Comparison of ENCODE assay signal across 27 cellular contexts in the genomic region with DNA sequence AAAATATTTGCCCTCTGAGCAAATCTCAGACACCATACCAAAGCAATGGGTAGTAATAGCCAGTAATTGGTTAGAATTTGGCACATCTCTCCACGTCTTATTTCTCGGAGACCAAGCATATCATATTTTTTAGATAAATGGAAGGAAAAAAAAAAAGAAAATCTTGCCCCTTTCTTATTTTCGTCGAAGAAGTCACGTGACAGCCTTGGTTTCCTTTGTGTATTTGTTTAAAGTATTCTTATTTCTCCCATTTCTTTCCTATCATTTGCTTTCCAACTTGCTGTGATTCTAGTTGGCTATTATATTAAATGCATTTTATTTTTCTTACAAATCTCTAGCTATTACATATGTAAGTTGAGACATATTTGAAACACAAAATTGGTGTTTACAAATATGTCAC.
"Had no signal": no experiment of that assay in that cellular context is flagged by ENCODE, and none has a peak within 500 bp of the region (broad histone marks: within the 10 kb centered on the region; RNA-seq: fewer than 3 reads in every experiment).

No MANE protein-coding gene starts in this region.

- H3K27me3 ChIP-seq: stomach, suprapubic skin, testis, thyroid gland, tibial artery, tibial nerve, transverse colon, upper lobe of left lung, upper lobe of right lung, uterus, vagina had no signal

- H3K36me3 ChIP-seq: stomach, suprapubic skin, thoracic aorta, thyroid gland, tibial artery, tibial nerve, transverse colon, upper lobe of left lung, upper lobe of right lung, uterus, vagina had no signal

- H3K4me1 ChIP-seq: stomach, suprapubic skin, testis, thyroid gland, tibial artery, tibial nerve, transverse colon, upper lobe of left lung, upper lobe of right lung, uterus, vagina had no signal

- H3K4me3 ChIP-seq: stomach, suprapubic skin, testis, thoracic aorta, thyroid gland, tibial artery, tibial nerve, transverse colon, upper lobe of left lung, upper lobe of right lung, uterus, vagina had no signal

- H3K9me3 ChIP-seq: stomach, suprapubic skin, testis, thoracic aorta, thyroid gland, tibial artery, tibial nerve, upper lobe of left lung, upper lobe of right lung, uterus, vagina had no signal

- DNase-seq: stimulated activated CD4-positive, alpha-beta T cell treated with anti-CD3 and anti-CD28 coated beads, Interleukin-2, amount 100 ng/mL, for 48 hours; stimulated activated CD4-positive, alpha-beta T cell treated with anti-CD3 and anti-CD28 coated beads, Interleukin-4, amount 100 ng/mL, for 1 hour; stimulated activated CD4-positive, alpha-beta T cell treated with anti-CD3 and anti-CD28 coated beads, Interleukin-4, amount 100 ng/mL, for 24 hours; stimulated activated CD4-positive, alpha-beta T cell treated with anti-CD3 and anti-CD28 coated beads, Interleukin-4, amount 100 ng/mL, for 4 hours; stimulated activated CD8-positive, alpha-beta memory T cell treated with anti-CD3 and anti-CD28 coated beads, Interleukin-4, amount 100 ng/mL, for 48 hours; stimulated activated naive B cell treated with anti-CD40 and anti-IgM and Interleukin-4, amounts not matched to agents 10 μg/mL and 1 μg/mL and 100 μg/mL, for 72 hours; stimulated activated naive CD4-positive, alpha-beta T cell; stimulated activated naive CD4-positive, alpha-beta T cell treated with Interleukin-2 at 50 U/mL for 16 hours; stimulated activated naive CD8-positive, alpha-beta T cell treated with anti-CD3 and anti-CD28 coated beads, Interleukin-15, amount 100 ng/mL, for 72 hours; stimulated activated naive CD8-positive, alpha-beta T cell treated with anti-CD3 and anti-CD28 coated beads, Interleukin-15, Interleukin-2, amounts not matched to agents 100 U/mL and 50 U/mL, for 24 hours; stomach; substantia nigra; testis; thyroid gland; tibial artery; transverse colon; trophoblast cell; upper lobe of left lung; upper lobe of right lung; uterus had no signal

- H3K27ac ChIP-seq: stomach, suprapubic skin, testis, thoracic aorta, thyroid gland, tibial artery, tibial nerve, transverse colon, upper lobe of left lung, upper lobe of right lung, uterus, vagina had no signal

- ATAC-seq: stimulated activated effector memory CD8-positive, alpha-beta T cell treated with anti-CD3 and anti-CD28 coated beads, Interleukin-12 subunit alpha, Interleukin-12 subunit beta, amount 100 ng/mL, for 72 hours; stimulated activated memory B cell treated with anti-CD40 and anti-IgM and Interleukin-4, amounts not matched to agents 10 μg/mL and 1 μg/mL and 100 μg/mL, for 72 hours; stimulated activated naive B cell treated with anti-CD40 and anti-IgM and Interleukin-4, amounts not matched to agents 10 μg/mL and 1 μg/mL and 100 μg/mL, for 72 hours; stimulated activated naive CD8-positive, alpha-beta T cell treated with anti-CD3 and anti-CD28 coated beads, Interleukin-15, amount 100 ng/mL, for 72 hours; stimulated activated naive CD8-positive, alpha-beta T cell treated with anti-CD3 and anti-CD28 coated beads, Interleukin-15, Interleukin-2, amounts not matched to agents 100 U/mL and 50 U/mL, for 24 hours; upper lobe of right lung had no signal

- FAIRE-seq: urothelium cell line had no signal
